ENCODE assay signal across 1 cellular context in the genomic region with DNA sequence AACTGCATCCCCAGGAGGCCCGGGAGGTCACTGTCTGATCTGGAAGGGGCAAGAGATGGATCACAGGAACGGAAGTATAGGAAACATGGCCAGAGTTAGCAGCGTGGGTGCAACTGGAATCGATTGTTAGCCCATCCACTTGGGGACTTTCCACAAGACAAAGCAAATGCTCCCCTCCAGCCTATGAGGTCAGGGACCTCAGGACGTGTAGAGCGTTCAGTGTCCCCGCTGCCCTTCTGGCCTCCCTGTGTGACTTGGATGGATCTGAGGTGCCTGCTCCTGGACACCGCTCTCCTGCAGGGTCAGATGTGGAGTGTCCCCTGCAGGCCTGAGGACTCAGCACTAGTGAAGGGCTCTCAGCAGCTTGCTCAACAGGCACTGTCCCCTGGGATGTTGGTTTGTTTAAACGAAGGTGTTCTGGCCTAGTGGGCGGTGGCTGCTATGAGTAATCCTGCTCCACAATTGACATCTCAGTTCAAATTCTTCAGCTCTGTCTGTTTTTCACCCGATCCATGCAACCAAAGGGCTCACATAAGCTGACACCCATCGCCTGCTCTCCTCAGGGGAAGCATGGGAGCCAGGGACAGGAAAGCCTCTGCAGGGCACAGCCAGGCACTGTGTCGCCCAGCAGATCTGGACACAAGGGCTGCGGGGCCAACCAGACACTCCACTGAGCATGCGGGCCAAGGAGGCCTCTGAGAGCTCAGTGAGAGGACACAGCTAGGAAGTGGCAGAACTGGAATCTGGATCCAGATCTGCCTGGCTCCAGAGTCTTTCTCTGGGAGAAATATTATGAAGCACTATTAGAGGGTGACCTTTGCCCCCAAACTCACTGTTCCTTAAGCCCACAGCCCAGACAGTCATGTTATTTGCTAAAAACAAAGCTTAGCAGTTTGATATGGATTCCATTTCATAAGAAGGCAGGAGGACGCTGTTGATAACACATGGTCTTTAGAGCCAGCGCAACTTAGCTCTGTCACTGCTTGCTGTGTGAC.
A peak's percentile ranks its signal among the peaks of the same experiment; 100 is the strongest.
TF ChIP-seq lines count a peak whose summit lies in the region.

No MANE protein-coding gene starts in this region.

TF ChIP-seq in GM12878, 131 proteins besides CTCF, POLR2A, EP300 and RAD21 (continued from another document and continues in another):
- peak; percentile 95 for TF ChIP-seq BCL11A (IDR thresholded peaks at IDR 0.05; ENCODE audit: low read depth, low read length)
- TF ChIP-seq, protein P1, sequence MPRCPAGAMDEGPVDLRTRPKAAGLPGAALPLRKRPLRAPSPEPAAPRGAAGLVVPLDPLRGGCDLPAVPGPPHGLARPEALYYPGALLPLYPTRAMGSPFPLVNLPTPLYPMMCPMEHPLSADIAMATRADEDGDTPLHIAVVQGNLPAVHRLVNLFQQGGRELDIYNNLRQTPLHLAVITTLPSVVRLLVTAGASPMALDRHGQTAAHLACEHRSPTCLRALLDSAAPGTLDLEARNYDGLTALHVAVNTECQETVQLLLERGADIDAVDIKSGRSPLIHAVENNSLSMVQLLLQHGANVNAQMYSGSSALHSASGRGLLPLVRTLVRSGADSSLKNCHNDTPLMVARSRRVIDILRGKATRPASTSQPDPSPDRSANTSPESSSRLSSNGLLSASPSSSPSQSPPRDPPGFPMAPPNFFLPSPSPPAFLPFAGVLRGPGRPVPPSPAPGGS (IDR thresholded peaks at IDR 0.05; ENCODE audit: borderline replicate concordance, insufficient read depth, low read depth, low read length, poor library complexity, severe bottlenecking): no peak
- no peak; the same call in 1 of the 2 replicates for TF ChIP-seq SMC3 (IDR thresholded peaks at IDR 0.05; ENCODE audit: borderline replicate concordance, low read length)
- TF ChIP-seq RCOR1 (conservative IDR thresholded peaks at IDR 0.05; ENCODE audit: low read depth, low read length): no peak
- TF ChIP-seq EED (IDR thresholded peaks at IDR 0.05; ENCODE audit: low read depth): peak; percentile 71
- TF ChIP-seq, protein P2, sequence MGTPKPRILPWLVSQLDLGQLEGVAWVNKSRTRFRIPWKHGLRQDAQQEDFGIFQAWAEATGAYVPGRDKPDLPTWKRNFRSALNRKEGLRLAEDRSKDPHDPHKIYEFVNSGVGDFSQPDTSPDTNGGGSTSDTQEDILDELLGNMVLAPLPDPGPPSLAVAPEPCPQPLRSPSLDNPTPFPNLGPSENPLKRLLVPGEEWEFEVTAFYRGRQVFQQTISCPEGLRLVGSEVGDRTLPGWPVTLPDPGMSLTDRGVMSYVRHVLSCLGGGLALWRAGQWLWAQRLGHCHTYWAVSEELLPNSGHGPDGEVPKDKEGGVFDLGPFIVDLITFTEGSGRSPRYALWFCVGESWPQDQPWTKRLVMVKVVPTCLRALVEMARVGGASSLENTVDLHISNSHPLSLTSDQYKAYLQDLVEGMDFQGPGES (IDR thresholded peaks at IDR 0.05): no peak
- TF ChIP-seq, protein P3, sequence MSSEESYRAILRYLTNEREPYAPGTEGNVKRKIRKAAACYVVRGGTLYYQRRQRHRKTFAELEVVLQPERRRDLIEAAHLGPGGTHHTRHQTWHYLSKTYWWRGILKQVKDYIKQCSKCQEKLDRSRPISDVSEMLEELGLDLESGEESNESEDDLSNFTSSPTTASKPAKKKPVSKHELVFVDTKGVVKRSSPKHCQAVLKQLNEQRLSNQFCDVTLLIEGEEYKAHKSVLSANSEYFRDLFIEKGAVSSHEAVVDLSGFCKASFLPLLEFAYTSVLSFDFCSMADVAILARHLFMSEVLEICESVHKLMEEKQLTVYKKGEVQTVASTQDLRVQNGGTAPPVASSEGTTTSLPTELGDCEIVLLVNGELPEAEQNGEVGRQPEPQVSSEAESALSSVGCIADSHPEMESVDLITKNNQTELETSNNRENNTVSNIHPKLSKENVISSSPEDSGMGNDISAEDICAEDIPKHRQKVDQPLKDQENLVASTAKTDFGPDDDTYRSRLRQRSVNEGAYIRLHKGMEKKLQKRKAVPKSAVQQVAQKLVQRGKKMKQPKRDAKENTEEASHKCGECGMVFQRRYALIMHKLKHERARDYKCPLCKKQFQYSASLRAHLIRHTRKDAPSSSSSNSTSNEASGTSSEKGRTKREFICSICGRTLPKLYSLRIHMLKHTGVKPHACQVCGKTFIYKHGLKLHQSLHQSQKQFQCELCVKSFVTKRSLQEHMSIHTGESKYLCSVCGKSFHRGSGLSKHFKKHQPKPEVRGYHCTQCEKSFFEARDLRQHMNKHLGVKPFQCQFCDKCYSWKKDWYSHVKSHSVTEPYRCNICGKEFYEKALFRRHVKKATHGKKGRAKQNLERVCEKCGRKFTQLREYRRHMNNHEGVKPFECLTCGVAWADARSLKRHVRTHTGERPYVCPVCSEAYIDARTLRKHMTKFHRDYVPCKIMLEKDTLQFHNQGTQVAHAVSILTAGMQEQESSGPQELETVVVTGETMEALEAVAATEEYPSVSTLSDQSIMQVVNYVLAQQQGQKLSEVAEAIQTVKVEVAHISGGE (CRISPR knock-in tag; IDR thresholded peaks at IDR 0.05): no peak
- no peak for TF ChIP-seq MXI1 (IDR thresholded peaks at IDR 0.05; ENCODE audit: low read depth, low read length)
- TF ChIP-seq EZH2 (IDR thresholded peaks at IDR 0.05; ENCODE audit: borderline replicate concordance, control insufficient read depth, low read depth, low read length): no peak
- peak in 1 of 2 experiments; percentile 60; a peak in 2 of 3 replicates for TF ChIP-seq EGR1 (IDR thresholded peaks at IDR 0.05; ENCODE audit: borderline replicate concordance in 1 of 2, low read depth in 2 of 2, low read length in 2 of 2)
- TF ChIP-seq SIX5 (IDR thresholded peaks at IDR 0.05; ENCODE audit: low read depth, low read length, severe bottlenecking): no peak
- TF ChIP-seq MYC (IDR thresholded peaks at IDR 0.05; ENCODE audit: insufficient read depth, insufficient read length, insufficient replicate concordance, low read length, severe bottlenecking): no peak
- 0 out of 2 replicates have a peak, but pooled peaks have one; percentile 45 for TF ChIP-seq POLR2AphosphoS5 (IDR thresholded peaks at IDR 0.05; ENCODE audit: low read length)
- no peak for TF ChIP-seq MYB (IDR thresholded peaks at IDR 0.05; ENCODE audit: borderline replicate concordance, low read depth, low read length)
- TF ChIP-seq SIN3A (IDR thresholded peaks at IDR 0.05; ENCODE audit: low read depth, low read length): no peak
- no peak for TF ChIP-seq GABPA (IDR thresholded peaks at IDR 0.05; ENCODE audit: low read depth)
- peak in 1 of 2 experiments; percentile 32; a peak in 1 of 4 replicates for TF ChIP-seq BHLHE40 (IDR thresholded peaks at IDR 0.05; ENCODE audit: borderline replicate concordance in 1 of 2, low read depth in 2 of 2, low read length in 1 of 2)
- TF ChIP-seq ETV6 (conservative IDR thresholded peaks at IDR 0.05 in 1 of 2, IDR thresholded peaks at IDR 0.05 in 1 of 2; ENCODE audit: borderline replicate concordance in 1 of 2, low read depth in 1 of 2): 0 out of 4 replicates have a peak, but pooled peaks of 1 of the 2 experiments have one; percentile 18
- TF ChIP-seq, protein P4, sequence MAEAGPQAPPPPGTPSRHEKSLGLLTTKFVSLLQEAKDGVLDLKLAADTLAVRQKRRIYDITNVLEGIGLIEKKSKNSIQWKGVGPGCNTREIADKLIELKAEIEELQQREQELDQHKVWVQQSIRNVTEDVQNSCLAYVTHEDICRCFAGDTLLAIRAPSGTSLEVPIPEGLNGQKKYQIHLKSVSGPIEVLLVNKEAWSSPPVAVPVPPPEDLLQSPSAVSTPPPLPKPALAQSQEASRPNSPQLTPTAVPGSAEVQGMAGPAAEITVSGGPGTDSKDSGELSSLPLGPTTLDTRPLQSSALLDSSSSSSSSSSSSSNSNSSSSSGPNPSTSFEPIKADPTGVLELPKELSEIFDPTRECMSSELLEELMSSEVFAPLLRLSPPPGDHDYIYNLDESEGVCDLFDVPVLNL (IDR thresholded peaks at IDR 0.05; ENCODE audit: low read depth, low read length): no peak
- no peak for TF ChIP-seq NFYA (IDR thresholded peaks at IDR 0.05; ENCODE audit: borderline replicate concordance, low read depth, low read length)
- TF ChIP-seq BMI1 (IDR thresholded peaks at IDR 0.05; ENCODE audit: borderline replicate concordance): peak; percentile 34; the same call in 1 of the 2 replicates
- TF ChIP-seq, protein P5, sequence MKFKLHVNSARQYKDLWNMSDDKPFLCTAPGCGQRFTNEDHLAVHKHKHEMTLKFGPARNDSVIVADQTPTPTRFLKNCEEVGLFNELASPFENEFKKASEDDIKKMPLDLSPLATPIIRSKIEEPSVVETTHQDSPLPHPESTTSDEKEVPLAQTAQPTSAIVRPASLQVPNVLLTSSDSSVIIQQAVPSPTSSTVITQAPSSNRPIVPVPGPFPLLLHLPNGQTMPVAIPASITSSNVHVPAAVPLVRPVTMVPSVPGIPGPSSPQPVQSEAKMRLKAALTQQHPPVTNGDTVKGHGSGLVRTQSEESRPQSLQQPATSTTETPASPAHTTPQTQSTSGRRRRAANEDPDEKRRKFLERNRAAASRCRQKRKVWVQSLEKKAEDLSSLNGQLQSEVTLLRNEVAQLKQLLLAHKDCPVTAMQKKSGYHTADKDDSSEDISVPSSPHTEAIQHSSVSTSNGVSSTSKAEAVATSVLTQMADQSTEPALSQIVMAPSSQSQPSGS (IDR thresholded peaks at IDR 0.05; ENCODE audit: low read length): no peak
- TF ChIP-seq, protein P6, sequence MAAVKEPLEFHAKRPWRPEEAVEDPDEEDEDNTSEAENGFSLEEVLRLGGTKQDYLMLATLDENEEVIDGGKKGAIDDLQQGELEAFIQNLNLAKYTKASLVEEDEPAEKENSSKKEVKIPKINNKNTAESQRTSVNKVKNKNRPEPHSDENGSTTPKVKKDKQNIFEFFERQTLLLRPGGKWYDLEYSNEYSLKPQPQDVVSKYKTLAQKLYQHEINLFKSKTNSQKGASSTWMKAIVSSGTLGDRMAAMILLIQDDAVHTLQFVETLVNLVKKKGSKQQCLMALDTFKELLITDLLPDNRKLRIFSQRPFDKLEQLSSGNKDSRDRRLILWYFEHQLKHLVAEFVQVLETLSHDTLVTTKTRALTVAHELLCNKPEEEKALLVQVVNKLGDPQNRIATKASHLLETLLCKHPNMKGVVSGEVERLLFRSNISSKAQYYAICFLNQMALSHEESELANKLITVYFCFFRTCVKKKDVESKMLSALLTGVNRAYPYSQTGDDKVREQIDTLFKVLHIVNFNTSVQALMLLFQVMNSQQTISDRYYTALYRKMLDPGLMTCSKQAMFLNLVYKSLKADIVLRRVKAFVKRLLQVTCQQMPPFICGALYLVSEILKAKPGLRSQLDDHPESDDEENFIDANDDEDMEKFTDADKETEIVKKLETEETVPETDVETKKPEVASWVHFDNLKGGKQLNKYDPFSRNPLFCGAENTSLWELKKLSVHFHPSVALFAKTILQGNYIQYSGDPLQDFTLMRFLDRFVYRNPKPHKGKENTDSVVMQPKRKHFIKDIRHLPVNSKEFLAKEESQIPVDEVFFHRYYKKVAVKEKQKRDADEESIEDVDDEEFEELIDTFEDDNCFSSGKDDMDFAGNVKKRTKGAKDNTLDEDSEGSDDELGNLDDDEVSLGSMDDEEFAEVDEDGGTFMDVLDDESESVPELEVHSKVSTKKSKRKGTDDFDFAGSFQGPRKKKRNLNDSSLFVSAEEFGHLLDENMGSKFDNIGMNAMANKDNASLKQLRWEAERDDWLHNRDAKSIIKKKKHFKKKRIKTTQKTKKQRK (IDR thresholded peaks at IDR 0.05; ENCODE audit: low read depth, low read length): no peak
- TF ChIP-seq CBX5 (IDR thresholded peaks at IDR 0.05; ENCODE audit: low read depth): no peak
- TF ChIP-seq, protein P7, sequence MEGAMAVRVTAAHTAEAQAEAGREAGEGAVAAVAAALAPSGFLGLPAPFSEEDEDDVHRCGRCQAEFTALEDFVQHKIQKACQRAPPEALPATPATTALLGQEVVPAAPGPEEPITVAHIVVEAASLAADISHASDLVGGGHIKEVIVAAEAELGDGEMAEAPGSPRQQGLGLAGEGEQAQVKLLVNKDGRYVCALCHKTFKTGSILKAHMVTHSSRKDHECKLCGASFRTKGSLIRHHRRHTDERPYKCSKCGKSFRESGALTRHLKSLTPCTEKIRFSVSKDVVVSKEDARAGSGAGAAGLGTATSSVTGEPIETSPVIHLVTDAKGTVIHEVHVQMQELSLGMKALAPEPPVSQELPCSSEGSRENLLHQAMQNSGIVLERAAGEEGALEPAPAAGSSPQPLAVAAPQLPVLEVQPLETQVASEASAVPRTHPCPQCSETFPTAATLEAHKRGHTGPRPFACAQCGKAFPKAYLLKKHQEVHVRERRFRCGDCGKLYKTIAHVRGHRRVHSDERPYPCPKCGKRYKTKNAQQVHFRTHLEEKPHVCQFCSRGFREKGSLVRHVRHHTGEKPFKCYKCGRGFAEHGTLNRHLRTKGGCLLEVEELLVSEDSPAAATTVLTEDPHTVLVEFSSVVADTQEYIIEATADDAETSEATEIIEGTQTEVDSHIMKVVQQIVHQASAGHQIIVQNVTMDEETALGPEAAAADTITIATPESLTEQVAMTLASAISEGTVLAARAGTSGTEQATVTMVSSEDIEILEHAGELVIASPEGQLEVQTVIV (IDR thresholded peaks at IDR 0.05; ENCODE audit: borderline replicate concordance, partially characterized antibody): no peak
- TF ChIP-seq, protein P8, sequence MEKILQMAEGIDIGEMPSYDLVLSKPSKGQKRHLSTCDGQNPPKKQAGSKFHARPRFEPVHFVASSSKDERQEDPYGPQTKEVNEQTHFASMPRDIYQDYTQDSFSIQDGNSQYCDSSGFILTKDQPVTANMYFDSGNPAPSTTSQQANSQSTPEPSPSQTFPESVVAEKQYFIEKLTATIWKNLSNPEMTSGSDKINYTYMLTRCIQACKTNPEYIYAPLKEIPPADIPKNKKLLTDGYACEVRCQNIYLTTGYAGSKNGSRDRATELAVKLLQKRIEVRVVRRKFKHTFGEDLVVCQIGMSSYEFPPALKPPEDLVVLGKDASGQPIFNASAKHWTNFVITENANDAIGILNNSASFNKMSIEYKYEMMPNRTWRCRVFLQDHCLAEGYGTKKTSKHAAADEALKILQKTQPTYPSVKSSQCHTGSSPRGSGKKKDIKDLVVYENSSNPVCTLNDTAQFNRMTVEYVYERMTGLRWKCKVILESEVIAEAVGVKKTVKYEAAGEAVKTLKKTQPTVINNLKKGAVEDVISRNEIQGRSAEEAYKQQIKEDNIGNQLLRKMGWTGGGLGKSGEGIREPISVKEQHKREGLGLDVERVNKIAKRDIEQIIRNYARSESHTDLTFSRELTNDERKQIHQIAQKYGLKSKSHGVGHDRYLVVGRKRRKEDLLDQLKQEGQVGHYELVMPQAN (conservative IDR thresholded peaks at IDR 0.05): no peak
- no peak for TF ChIP-seq BRCA1 (IDR thresholded peaks at IDR 0.05; ENCODE audit: low read depth, low read length)
- no peak for TF ChIP-seq SUZ12 (IDR thresholded peaks at IDR 0.05; ENCODE audit: unreplicated experiment)
- no peak for TF ChIP-seq RB1 (IDR thresholded peaks at IDR 0.05; ENCODE audit: borderline replicate concordance)
- TF ChIP-seq BACH1 (IDR thresholded peaks at IDR 0.05; ENCODE audit: borderline replicate concordance): no peak
- no peak for TF ChIP-seq CREB1 (IDR thresholded peaks at IDR 0.05; ENCODE audit: low read depth)
- no peak for TF ChIP-seq SP1 (IDR thresholded peaks at IDR 0.05; ENCODE audit: low read depth, low read length)
- TF ChIP-seq JUND (IDR thresholded peaks at IDR 0.05; ENCODE audit: low read depth, low read length): peak; percentile 73; the same call in 1 of the 2 replicates
- TF ChIP-seq MEF2B (IDR thresholded peaks at IDR 0.05; ENCODE audit: partially characterized antibody, poor library complexity, severe bottlenecking): peak; percentile 97
- TF ChIP-seq SREBF2 (IDR thresholded peaks at IDR 0.05; ENCODE audit: low read length): no peak
- TF ChIP-seq, protein P9, sequence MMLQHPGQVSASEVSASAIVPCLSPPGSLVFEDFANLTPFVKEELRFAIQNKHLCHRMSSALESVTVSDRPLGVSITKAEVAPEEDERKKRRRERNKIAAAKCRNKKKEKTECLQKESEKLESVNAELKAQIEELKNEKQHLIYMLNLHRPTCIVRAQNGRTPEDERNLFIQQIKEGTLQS (IDR thresholded peaks at IDR 0.05; ENCODE audit: borderline replicate concordance, extremely low read depth, low read depth, low read length): no peak
- peak; percentile 30; the same call in 1 of the 2 replicates for TF ChIP-seq FOXM1 (IDR thresholded peaks at IDR 0.05; ENCODE audit: low read depth, low read length)
- no peak for TF ChIP-seq CHD1 (IDR thresholded peaks at IDR 0.05; ENCODE audit: low read depth, low read length)
